ENCODE assay signal across 9 cellular contexts in genomic region chr18:33440011-33440383, GRCh38. TPM values are rescaled to one million over a fixed set of nuclear protein-coding genes. Genes with fewer than 3 reads are reported as not detected.
DNase-seq lines count a peak whose midpoint lies in the region; ATAC-seq, FAIRE-seq and TF ChIP-seq lines count a peak whose summit lies in the region.
"Had no signal": no experiment of that assay in that cellular context is flagged by ENCODE, and none has a peak within 500 bp of the region (broad histone marks: within the 10 kb centered on the region; RNA-seq: fewer than 3 reads in every experiment).

No MANE protein-coding gene starts in this region.

- H3K36me3 Mint-ChIP-seq in CD4-positive, alpha-beta memory T cell: no peaks in the 10 kb centered on the region
- H3K36me3 Mint-ChIP-seq: activated naive CD8-positive, alpha-beta T cell treated with anti-CD3 and anti-CD28 coated beads, Interleukin-2, amount 10 ng/mL, durations not matched to agents 7 days and 5 days had no signal

- peak overlapping the region; percentile 55 for H3K4me3 ChIP-seq in astrocyte of the cerebellum (ENCODE audit: low read depth, low read length)
- H3K4me3 ChIP-seq in iPS-11a (ENCODE audit: low read depth, low read length): peak overlapping the region; percentile 44
- peak overlapping the region in 5 of 7 experiments; percentile 25 to 53 (median 36) for H3K4me3 ChIP-seq in skin epidermis
- no peak overlapping the region for H3K4me3 ChIP-seq in CD4-positive, alpha-beta memory T cell (ENCODE audit: low read length in 2 of 2)

- peaks cover 0 to 20% (median 8%) of the 10 kb centered on the region in 8 donors for H3K9me3 Mint-ChIP-seq in CD4-positive, alpha-beta memory T cell
- H3K9me3 Mint-ChIP-seq: activated naive CD8-positive, alpha-beta T cell treated with anti-CD3 and anti-CD28 coated beads, Interleukin-2, amount 10 ng/mL, durations not matched to agents 7 days and 5 days had no signal

- CTCF ChIA-PET in CD4-positive, alpha-beta memory T cell (lab: Charles Lee; ENCODE audit: partially characterized antibody): no interaction called here

- DNase-seq in NCI-H1105 treated with DMSO at 0.1 percent for 48 hours (lab: John Stamatoyannopoulos, UW): peak; percentile 79
- peak; percentile 70 for DNase-seq in astrocyte of the cerebellum (ENCODE audit: low read depth)
- DNase-seq in HTR-8/SVneo (ENCODE audit: insufficient read length, low spot score): no peak
- no peak for DNase-seq in CD4-positive, alpha-beta memory T cell
- DNase-seq: activated naive CD8-positive, alpha-beta T cell treated with anti-CD3 and anti-CD28 coated beads, Interleukin-2, amount 10 ng/mL, durations not matched to agents 7 days and 5 days had no signal

- peaks cover 3 to 5% of the 10 kb centered on the region in 2 donors for H3K27me3 Mint-ChIP-seq in CD4-positive, alpha-beta memory T cell

- FAIRE-seq in HTR-8/SVneo (lab: Jason Lieb, UNC): no peak

- H3K9me3 ChIP-seq in CD4-positive, alpha-beta memory T cell (ENCODE audit: control insufficient read depth in 1 of 2, low read length in 2 of 2): no peaks in the 10 kb centered on the region

- H3K27ac ChIP-seq in C4-2B (no peak overlapping the region), skin epidermis (peak overlapping the region in 2 of 21 experiments; percentile 6 to 48)
- H3K27ac ChIP-seq in CD4-positive, alpha-beta memory T cell (ENCODE audit: low read depth, low read length): no peak overlapping the region

- no peak overlapping the region for H3K4me3 Mint-ChIP-seq in CD4-positive, alpha-beta memory T cell
- H3K4me3 Mint-ChIP-seq: activated naive CD8-positive, alpha-beta T cell treated with anti-CD3 and anti-CD28 coated beads, Interleukin-2, amount 10 ng/mL, durations not matched to agents 7 days and 5 days had no signal

- no peaks in the 10 kb centered on the region for H3K27me3 ChIP-seq in CD4-positive, alpha-beta memory T cell (ENCODE audit: insufficient read depth, low read length)

- H3K4me1 ChIP-seq in CD4-positive, alpha-beta memory T cell (ENCODE audit: insufficient read depth, low read length): no peaks in the 10 kb centered on the region

- POLR2A ChIA-PET in CD4-positive, alpha-beta memory T cell (lab: Charles Lee; ENCODE audit: partially characterized antibody): no interaction called here

- TF ChIP-seq CTCF in C4-2B (conservative IDR thresholded peaks at IDR 0.05) (peak; percentile 30), astrocyte of the cerebellum (IDR thresholded peaks at IDR 0.05; ENCODE audit: low read depth, low read length, missing control alignments) (peak; percentile 71)

- H3K36me3 ChIP-seq in CD4-positive, alpha-beta memory T cell (ENCODE audit: insufficient read depth, low read length): no peaks in the 10 kb centered on the region

- in situ Hi-C loops in astrocyte of the cerebellum (cut with HindIII; ENCODE audit: low sequenced_read_pairs): no loop called here

- ATAC-seq in HG03520 (IDR thresholded peaks at IDR 0.05; ENCODE audit: unreplicated experiment): no peak

- intact Hi-C loops in CD4-positive, alpha-beta memory T cell (cut with micrococcal nuclease): no loop called here

- H3K27ac Mint-ChIP-seq in CD4-positive, alpha-beta memory T cell: no peak overlapping the region
- H3K27ac Mint-ChIP-seq: activated naive CD8-positive, alpha-beta T cell treated with anti-CD3 and anti-CD28 coated beads, Interleukin-2, amount 10 ng/mL, durations not matched to agents 7 days and 5 days had no signal

- H3K4me1 Mint-ChIP-seq in CD4-positive, alpha-beta memory T cell: peaks cover 0 to 3% (median 0%) of the 10 kb centered on the region in 4 donors
- H3K4me1 Mint-ChIP-seq: activated naive CD8-positive, alpha-beta T cell treated with anti-CD3 and anti-CD28 coated beads, Interleukin-2, amount 10 ng/mL, durations not matched to agents 7 days and 5 days had no signal

RNA-seq across cellular contexts. Expression of gene CCDC178, which starts 0.5 kb away (rescaled TPM):
- total RNA-seq in CD4-positive, alpha-beta memory T cell: not detected
- not detected for polyA plus RNA-seq in CD4-positive, alpha-beta memory T cell
- total RNA-seq: activated naive CD8-positive, alpha-beta T cell treated with anti-CD3 and anti-CD28 coated beads, Interleukin-2, amount 10 ng/mL, durations not matched to agents 7 days and 5 days had no signal

Comparison
In these comparisons a context has a peak if more than half of its experiments do, and no peak if none do; other contexts are left out.
1. DNase-seq: peak in NCI-H1105 treated with DMSO at 0.1 percent for 48 hours (single experiment) and astrocyte of the cerebellum (single experiment); none in HTR-8/SVneo (single experiment) and CD4-positive, alpha-beta memory T cell (0 of 5).
2. H3K4me3 ChIP-seq: peak in astrocyte of the cerebellum (single experiment), iPS-11a (single experiment) and skin epidermis (5 of 7); none in CD4-positive, alpha-beta memory T cell (0 of 2).